ENCODE assay signal across 11 cellular contexts in the genomic region with DNA sequence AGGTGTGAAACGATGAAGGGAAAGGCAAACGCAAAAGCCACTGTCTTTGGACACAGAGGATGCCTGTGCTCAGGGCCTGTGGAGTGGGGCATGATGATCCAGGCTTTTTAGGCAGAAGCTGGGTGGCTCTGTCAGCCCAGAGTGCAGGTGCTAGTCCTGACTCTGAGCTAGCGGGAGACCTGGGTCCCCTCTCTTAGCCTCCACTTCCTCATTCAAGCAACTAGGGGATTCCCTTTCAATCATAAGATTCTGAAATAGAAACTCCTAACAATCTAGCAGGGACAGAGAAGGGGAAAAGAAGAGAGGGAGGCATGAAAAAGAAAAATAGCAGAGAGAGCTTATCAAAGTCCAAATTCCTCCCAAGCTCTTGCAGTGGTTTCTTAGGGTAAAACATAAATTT. TPM values are rescaled to one million over a fixed set of nuclear protein-coding genes. Genes with fewer than 3 reads are reported as not detected.
DNase-seq lines count a peak whose midpoint lies in the region; ATAC-seq and TF ChIP-seq lines count a peak whose summit lies in the region.
"Had no signal": no experiment of that assay in that cellular context is flagged by ENCODE, and none has a peak within 500 bp of the region (broad histone marks: within the 10 kb centered on the region; RNA-seq: fewer than 3 reads in every experiment).

No MANE protein-coding gene starts in this region.

- no peak overlapping the region for H3K27ac ChIP-seq in upper lobe of right lung
- H3K27ac ChIP-seq: lower lobe of right lung, skin epidermis had no signal

- no peak overlapping the region for H3K4me3 Mint-ChIP-seq in activated naive CD4-positive, alpha-beta T cell treated with anti-CD3 and anti-CD28 coated beads for 36 hours
- H3K4me3 Mint-ChIP-seq in activated naive CD4-positive, alpha-beta T cell treated with anti-CD3 and anti-CD28 coated beads, Interleukin-2, amount 10 ng/mL, durations not matched to agents 7 days and 5 days = no peak overlapping the region

- ATAC-seq in GM21825 (IDR thresholded peaks at IDR 0.05; ENCODE audit: unreplicated experiment) (peak; percentile 79), HG03442 (IDR thresholded peaks at IDR 0.05; ENCODE audit: unreplicated experiment) (peak; percentile 72), upper lobe of right lung (peak; percentile 25)
- ATAC-seq: lower lobe of right lung had no signal

- CTCF ChIA-PET in activated naive CD4-positive, alpha-beta T cell treated with anti-CD3 and anti-CD28 coated beads for 36 hours (lab: Charles Lee) = interaction anchor here (0.8 to 1.6 kb wide), 4 partner anchors 20 to 475 kb away, joined by 3 to 4 read pairs (median 3); no protein-coding TSS in a partner anchor
- CTCF ChIA-PET in activated naive CD4-positive, alpha-beta T cell treated with anti-CD3 and anti-CD28 coated beads, Interleukin-2, amount 10 ng/mL, durations not matched to agents 7 days and 5 days (lab: Charles Lee) = interaction anchor here (1.3 to 1.9 kb wide), 2 partner anchors 32 to 75 kb away, joined by 4 read pairs; no protein-coding TSS in a partner anchor

- intact Hi-C loops in activated naive CD4-positive, alpha-beta T cell treated with anti-CD3 and anti-CD28 coated beads for 36 hours (cut with micrococcal nuclease) = loop anchor here (1.0 to 5.0 kb wide), 2 partner anchors 259 to 475 kb away; no protein-coding TSS in a partner anchor
- intact Hi-C loops in upper lobe of right lung (cut with DNase I) = no loop called here

- no peaks in the 10 kb centered on the region for H3K27me3 ChIP-seq in upper lobe of right lung

- no peaks in the 10 kb centered on the region for H3K36me3 ChIP-seq in upper lobe of right lung
- H3K36me3 ChIP-seq: lower lobe of right lung had no signal

- no peaks in the 10 kb centered on the region for H3K4me1 ChIP-seq in upper lobe of right lung

- no peak for TF ChIP-seq CTCF in upper lobe of right lung (IDR thresholded peaks at IDR 0.05)

- peak; percentile 42 for DNase-seq in activated naive CD4-positive, alpha-beta T cell treated with anti-CD3 and anti-CD28 coated beads for 36 hours
- DNase-seq in activated naive CD4-positive, alpha-beta T cell treated with anti-CD3 and anti-CD28 coated beads, Interleukin-2, amount 10 ng/mL, durations not matched to agents 7 days and 5 days = no peak
- DNase-seq in upper lobe of right lung (no peak), DMS53 treated with DMSO at 0.1 percent for 48 hours (lab: John Stamatoyannopoulos, UW; ENCODE audit: unreplicated experiment) (no peak), AML-193 (lab: John Stamatoyannopoulos, UW) (no peak)
- DNase-seq in effector CD8-positive, alpha-beta T cell (lab: John Stamatoyannopoulos, UW) = no peak
- DNase-seq: activated CD4-positive, alpha-beta T cell treated with anti-CD3 and anti-CD28 coated beads for 4 hours; lower lobe of right lung had no signal

- H3K27ac Mint-ChIP-seq in activated naive CD4-positive, alpha-beta T cell treated with anti-CD3 and anti-CD28 coated beads for 36 hours = peak overlapping the region; percentile 20
- H3K27ac Mint-ChIP-seq in activated naive CD4-positive, alpha-beta T cell treated with anti-CD3 and anti-CD28 coated beads, Interleukin-2, amount 10 ng/mL, durations not matched to agents 7 days and 5 days = no peak overlapping the region

- H3K27me3 Mint-ChIP-seq in activated naive CD4-positive, alpha-beta T cell treated with anti-CD3 and anti-CD28 coated beads for 36 hours (ENCODE audit: low read depth) = no peaks in the 10 kb centered on the region
- H3K27me3 Mint-ChIP-seq in activated naive CD4-positive, alpha-beta T cell treated with anti-CD3 and anti-CD28 coated beads, Interleukin-2, amount 10 ng/mL, durations not matched to agents 7 days and 5 days = no peaks in the 10 kb centered on the region

- no peak overlapping the region for H3K4me3 ChIP-seq in upper lobe of right lung
- H3K4me3 ChIP-seq: lower lobe of right lung, skin epidermis had no signal

- peaks cover 1% of the 10 kb centered on the region for H3K36me3 Mint-ChIP-seq in activated naive CD4-positive, alpha-beta T cell treated with anti-CD3 and anti-CD28 coated beads for 36 hours (ENCODE audit: low read depth)
- H3K36me3 Mint-ChIP-seq in activated naive CD4-positive, alpha-beta T cell treated with anti-CD3 and anti-CD28 coated beads, Interleukin-2, amount 10 ng/mL, durations not matched to agents 7 days and 5 days = no peaks in the 10 kb centered on the region

- no peaks in the 10 kb centered on the region for H3K9me3 ChIP-seq in upper lobe of right lung
- H3K9me3 ChIP-seq: lower lobe of right lung had no signal

- no peaks in the 10 kb centered on the region for H3K9me3 Mint-ChIP-seq in activated naive CD4-positive, alpha-beta T cell treated with anti-CD3 and anti-CD28 coated beads for 36 hours
- no peaks in the 10 kb centered on the region for H3K9me3 Mint-ChIP-seq in activated naive CD4-positive, alpha-beta T cell treated with anti-CD3 and anti-CD28 coated beads, Interleukin-2, amount 10 ng/mL, durations not matched to agents 7 days and 5 days

- H3K4me1 Mint-ChIP-seq in activated naive CD4-positive, alpha-beta T cell treated with anti-CD3 and anti-CD28 coated beads for 36 hours (ENCODE audit: low read depth) = peaks cover 25% of the 10 kb centered on the region
- H3K4me1 Mint-ChIP-seq in activated naive CD4-positive, alpha-beta T cell treated with anti-CD3 and anti-CD28 coated beads, Interleukin-2, amount 10 ng/mL, durations not matched to agents 7 days and 5 days = peaks cover 12% of the 10 kb centered on the region

RNA-seq across cellular contexts. Expression of a gene that starts 7.6 kb away (rescaled TPM):
- total RNA-seq in activated naive CD4-positive, alpha-beta T cell treated with anti-CD3 and anti-CD28 coated beads for 36 hours = 10 to 100 TPM; 22.0 to 24.1 TPM
- 18.6 TPM for total RNA-seq in upper lobe of right lung

Comparison
In these comparisons a context has a peak if more than half of its experiments do, and no peak if none do; other contexts are left out.
1. ATAC-seq: peak in every context shown above with its lines; median percentile 79 in GM21825; 72 in HG03442; 25 in upper lobe of right lung.